In the genomic region with DNA sequence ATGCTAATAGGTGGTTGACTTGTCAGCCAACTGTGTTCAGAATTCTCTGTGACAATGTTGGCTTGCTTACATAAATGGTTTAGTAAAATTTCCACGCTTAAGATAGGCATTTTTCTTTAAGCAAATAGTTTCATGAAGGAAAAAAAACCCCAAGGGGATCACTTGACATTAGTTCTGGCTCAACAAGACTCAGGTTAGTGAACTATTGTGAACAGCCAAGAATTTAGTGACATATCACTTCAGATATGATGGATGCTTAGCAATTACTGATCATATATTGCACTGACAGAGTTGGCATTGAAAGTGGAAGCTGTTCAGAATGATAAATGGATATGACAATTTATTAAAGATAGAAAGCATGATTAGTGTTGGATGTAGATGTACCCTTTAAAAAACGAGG, we compare ENCODE assay signal across 11 cellular contexts.
"Had no signal": no experiment of that assay in that cellular context is flagged by ENCODE, and none has a peak within 500 bp of the region (broad histone marks: within the 10 kb centered on the region; RNA-seq: fewer than 3 reads in every experiment).

No MANE protein-coding gene starts in this region.

- H3K4me3 ChIP-seq: GM23248, GM23338, HAP-1 had no signal

- H3K9me3 ChIP-seq: HAP-1 had no signal

- H3K4me2 ChIP-seq: GM23338 had no signal

- H3K9ac ChIP-seq: GM23248 had no signal

- H2AFZ ChIP-seq: GM23248, GM23338 had no signal

- FAIRE-seq: H1, H54 had no signal

- H3K27ac ChIP-seq: GM23248 had no signal

- H3K36me3 ChIP-seq: HAP-1 had no signal

- H3K27ac Mint-ChIP-seq: GM23338, H9, HFFc6 had no signal

- H3K4me3 Mint-ChIP-seq: GM23338, H9, HFFc6 had no signal

- H3K4me1 ChIP-seq: HAP-1 had no signal

- DNase-seq: GM23248, GOT3, H7, H9, HCEC 1CT, HFFc6 had no signal

- ATAC-seq: GM23338, HCT116 had no signal
